Comparison of ENCODE assay signal across 1 cellular context in the genomic region with DNA sequence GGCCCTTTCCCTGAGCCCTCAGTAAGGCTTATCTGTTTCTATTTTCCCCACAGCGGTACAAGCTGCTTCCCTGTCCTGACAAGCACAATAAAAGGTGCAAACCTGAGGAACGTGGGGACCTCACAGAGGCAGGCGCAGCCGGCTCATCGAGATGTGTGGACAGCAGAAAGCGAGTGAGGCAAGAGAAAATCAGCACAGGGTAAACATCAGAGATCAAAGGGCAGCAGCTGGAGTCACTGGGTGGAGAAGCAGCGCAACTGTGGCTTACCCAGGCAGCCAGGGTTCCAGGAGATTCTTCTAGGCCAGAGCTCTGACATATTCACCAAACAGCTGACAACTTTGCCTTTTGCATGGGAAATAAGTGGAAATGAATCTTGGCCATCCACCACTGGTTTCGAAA.
A peak's percentile ranks its signal among the peaks of the same experiment; 100 is the strongest.
TF ChIP-seq lines count a peak whose summit lies in the region.

No MANE protein-coding gene starts in this region.

TF ChIP-seq in HepG2, 621 proteins besides CTCF, POLR2A, EP300 and RAD21 (continued from another document and continues in another):
- TF ChIP-seq ATF1 (CRISPR knock-in tag; IDR thresholded peaks at IDR 0.05) (no peak), FOSL1 (CRISPR knock-in tag; IDR thresholded peaks at IDR 0.05; ENCODE audit: borderline replicate concordance) (no peak), ZNF205 (CRISPR knock-in tag; IDR thresholded peaks at IDR 0.05) (no peak), FOXC1 (CRISPR knock-in tag; IDR thresholded peaks at IDR 0.05; ENCODE audit: borderline replicate concordance) (no peak; the same call in 1 of the 2 replicates), NCOR1 (IDR thresholded peaks at IDR 0.05; ENCODE audit: borderline replicate concordance, low read length) (peak; percentile 66; the same call in 1 of the 2 replicates), GABPB1 (CRISPR knock-in tag; IDR thresholded peaks at IDR 0.05) (no peak), HNRNPL (IDR thresholded peaks at IDR 0.05; ENCODE audit: low read depth, low read length) (no peak), ZNF788 (CRISPR knock-in tag; IDR thresholded peaks at IDR 0.05; ENCODE audit: borderline replicate concordance) (0 out of 2 replicates have a peak, but pooled peaks have one; percentile 79), GATA4 (IDR thresholded peaks at IDR 0.05; ENCODE audit: borderline replicate concordance, low read depth) (no peak), ZNF382 (CRISPR knock-in tag; IDR thresholded peaks at IDR 0.05; ENCODE audit: borderline replicate concordance) (no peak), ZNF567 (CRISPR knock-in tag; IDR thresholded peaks at IDR 0.05; ENCODE audit: borderline replicate concordance) (no peak), CBX1 (IDR thresholded peaks at IDR 0.05; ENCODE audit: low read depth) (no peak), ZNF549 (CRISPR knock-in tag; IDR thresholded peaks at IDR 0.05) (no peak), LCORL (IDR thresholded peaks at IDR 0.05) (no peak), LCORL (CRISPR knock-in tag; IDR thresholded peaks at IDR 0.05) (peak; percentile 50; the same call in 1 of the 2 replicates), ZNF543 (CRISPR knock-in tag; IDR thresholded peaks at IDR 0.05) (no peak), AGO2 (optimal IDR thresholded peaks at IDR 0.05; ENCODE audit: low read depth, low read length) (no peak), RXRB (CRISPR knock-in tag; IDR thresholded peaks at IDR 0.05; ENCODE audit: borderline replicate concordance) (peak; percentile 63), PAF1 (CRISPR knock-in tag; IDR thresholded peaks at IDR 0.05) (no peak), SP2 (CRISPR knock-in tag; IDR thresholded peaks at IDR 0.05) (no peak), CBX5 (CRISPR knock-in tag; IDR thresholded peaks at IDR 0.05; ENCODE audit: borderline replicate concordance) (peak; percentile 53; the same call in 1 of the 2 replicates), TAF15 (IDR thresholded peaks at IDR 0.05; ENCODE audit: low read depth, low read length, poor library complexity, severe bottlenecking) (no peak), ZNF253 (CRISPR knock-in tag; IDR thresholded peaks at IDR 0.05; ENCODE audit: borderline replicate concordance) (peak; percentile 76; the same call in 1 of the 2 replicates), ATRX (CRISPR knock-in tag; IDR thresholded peaks at IDR 0.05; ENCODE audit: borderline replicate concordance) (no peak), ZMYM4 (CRISPR knock-in tag; IDR thresholded peaks at IDR 0.05) (peak; percentile 66), MAZ (IDR thresholded peaks at IDR 0.05; ENCODE audit: borderline replicate concordance, low read depth, low read length) (no peak), MAZ (CRISPR knock-in tag; IDR thresholded peaks at IDR 0.05; ENCODE audit: low read depth) (0 out of 2 replicates have a peak, but pooled peaks have one; percentile 16), RAD51 (IDR thresholded peaks at IDR 0.05; ENCODE audit: borderline replicate concordance) (no peak), ZSCAN22 (CRISPR knock-in tag; IDR thresholded peaks at IDR 0.05) (no peak), MXI1 (IDR thresholded peaks at IDR 0.05; ENCODE audit: borderline replicate concordance, low read depth, low read length) (no peak), MBNL3 (CRISPR knock-in tag; conservative IDR thresholded peaks at IDR 0.05) (no peak), CCDC6 (CRISPR knock-in tag; IDR thresholded peaks at IDR 0.05) (peak; percentile 71; the same call in 1 of the 2 replicates), MAFK (conservative IDR thresholded peaks at IDR 0.05 in 1 of 2, IDR thresholded peaks at IDR 0.05 in 1 of 2; ENCODE audit: low read length in 2 of 2) (no peak), ISX (CRISPR knock-in tag; conservative IDR thresholded peaks at IDR 0.05) (no peak), FOXO1 (CRISPR knock-in tag; IDR thresholded peaks at IDR 0.05) (peak; percentile 90)
- TF ChIP-seq, protein P1, sequence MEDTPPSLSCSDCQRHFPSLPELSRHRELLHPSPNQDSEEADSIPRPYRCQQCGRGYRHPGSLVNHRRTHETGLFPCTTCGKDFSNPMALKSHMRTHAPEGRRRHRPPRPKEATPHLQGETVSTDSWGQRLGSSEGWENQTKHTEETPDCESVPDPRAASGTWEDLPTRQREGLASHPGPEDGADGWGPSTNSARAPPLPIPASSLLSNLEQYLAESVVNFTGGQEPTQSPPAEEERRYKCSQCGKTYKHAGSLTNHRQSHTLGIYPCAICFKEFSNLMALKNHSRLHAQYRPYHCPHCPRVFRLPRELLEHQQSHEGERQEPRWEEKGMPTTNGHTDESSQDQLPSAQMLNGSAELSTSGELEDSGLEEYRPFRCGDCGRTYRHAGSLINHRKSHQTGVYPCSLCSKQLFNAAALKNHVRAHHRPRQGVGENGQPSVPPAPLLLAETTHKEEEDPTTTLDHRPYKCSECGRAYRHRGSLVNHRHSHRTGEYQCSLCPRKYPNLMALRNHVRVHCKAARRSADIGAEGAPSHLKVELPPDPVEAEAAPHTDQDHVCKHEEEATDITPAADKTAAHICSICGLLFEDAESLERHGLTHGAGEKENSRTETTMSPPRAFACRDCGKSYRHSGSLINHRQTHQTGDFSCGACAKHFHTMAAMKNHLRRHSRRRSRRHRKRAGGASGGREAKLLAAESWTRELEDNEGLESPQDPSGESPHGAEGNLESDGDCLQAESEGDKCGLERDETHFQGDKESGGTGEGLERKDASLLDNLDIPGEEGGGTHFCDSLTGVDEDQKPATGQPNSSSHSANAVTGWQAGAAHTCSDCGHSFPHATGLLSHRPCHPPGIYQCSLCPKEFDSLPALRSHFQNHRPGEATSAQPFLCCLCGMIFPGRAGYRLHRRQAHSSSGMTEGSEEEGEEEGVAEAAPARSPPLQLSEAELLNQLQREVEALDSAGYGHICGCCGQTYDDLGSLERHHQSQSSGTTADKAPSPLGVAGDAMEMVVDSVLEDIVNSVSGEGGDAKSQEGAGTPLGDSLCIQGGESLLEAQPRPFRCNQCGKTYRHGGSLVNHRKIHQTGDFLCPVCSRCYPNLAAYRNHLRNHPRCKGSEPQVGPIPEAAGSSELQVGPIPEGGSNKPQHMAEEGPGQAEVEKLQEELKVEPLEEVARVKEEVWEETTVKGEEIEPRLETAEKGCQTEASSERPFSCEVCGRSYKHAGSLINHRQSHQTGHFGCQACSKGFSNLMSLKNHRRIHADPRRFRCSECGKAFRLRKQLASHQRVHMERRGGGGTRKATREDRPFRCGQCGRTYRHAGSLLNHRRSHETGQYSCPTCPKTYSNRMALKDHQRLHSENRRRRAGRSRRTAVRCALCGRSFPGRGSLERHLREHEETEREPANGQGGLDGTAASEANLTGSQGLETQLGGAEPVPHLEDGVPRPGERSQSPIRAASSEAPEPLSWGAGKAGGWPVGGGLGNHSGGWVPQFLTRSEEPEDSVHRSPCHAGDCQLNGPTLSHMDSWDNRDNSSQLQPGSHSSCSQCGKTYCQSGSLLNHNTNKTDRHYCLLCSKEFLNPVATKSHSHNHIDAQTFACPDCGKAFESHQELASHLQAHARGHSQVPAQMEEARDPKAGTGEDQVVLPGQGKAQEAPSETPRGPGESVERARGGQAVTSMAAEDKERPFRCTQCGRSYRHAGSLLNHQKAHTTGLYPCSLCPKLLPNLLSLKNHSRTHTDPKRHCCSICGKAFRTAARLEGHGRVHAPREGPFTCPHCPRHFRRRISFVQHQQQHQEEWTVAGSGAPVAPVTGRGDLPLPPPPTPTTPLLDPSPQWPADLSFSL (CRISPR knock-in tag; IDR thresholded peaks at IDR 0.05), result no peak
- TF ChIP-seq, protein P2, sequence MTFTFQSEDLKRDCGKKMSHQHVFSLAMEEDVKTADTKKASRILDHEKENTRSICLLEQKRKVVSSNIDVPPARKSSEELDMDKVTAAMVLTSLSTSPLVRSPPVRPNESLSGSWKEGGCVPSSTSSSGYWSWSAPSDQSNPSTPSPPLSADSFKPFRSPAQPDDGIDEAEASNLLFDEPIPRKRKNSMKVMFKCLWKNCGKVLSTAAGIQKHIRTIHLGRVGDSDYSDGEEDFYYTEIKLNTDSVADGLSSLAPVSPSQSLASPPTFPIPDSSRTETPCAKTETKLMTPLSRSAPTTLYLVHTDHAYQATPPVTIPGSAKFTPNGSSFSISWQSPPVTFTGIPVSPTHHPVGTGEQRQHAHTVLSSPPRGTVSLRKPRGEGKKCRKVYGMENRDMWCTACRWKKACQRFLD (CRISPR knock-in tag; IDR thresholded peaks at IDR 0.05; ENCODE audit: borderline replicate concordance), result no peak
- TF ChIP-seq, protein P3, sequence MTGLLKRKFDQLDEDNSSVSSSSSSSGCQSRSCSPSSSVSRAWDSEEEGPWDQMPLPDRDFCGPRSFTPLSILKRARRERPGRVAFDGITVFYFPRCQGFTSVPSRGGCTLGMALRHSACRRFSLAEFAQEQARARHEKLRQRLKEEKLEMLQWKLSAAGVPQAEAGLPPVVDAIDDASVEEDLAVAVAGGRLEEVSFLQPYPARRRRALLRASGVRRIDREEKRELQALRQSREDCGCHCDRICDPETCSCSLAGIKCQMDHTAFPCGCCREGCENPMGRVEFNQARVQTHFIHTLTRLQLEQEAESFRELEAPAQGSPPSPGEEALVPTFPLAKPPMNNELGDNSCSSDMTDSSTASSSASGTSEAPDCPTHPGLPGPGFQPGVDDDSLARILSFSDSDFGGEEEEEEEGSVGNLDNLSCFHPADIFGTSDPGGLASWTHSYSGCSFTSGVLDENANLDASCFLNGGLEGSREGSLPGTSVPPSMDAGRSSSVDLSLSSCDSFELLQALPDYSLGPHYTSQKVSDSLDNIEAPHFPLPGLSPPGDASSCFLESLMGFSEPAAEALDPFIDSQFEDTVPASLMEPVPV (CRISPR knock-in tag; IDR thresholded peaks at IDR 0.05), result no peak
- TF ChIP-seq, protein P4, sequence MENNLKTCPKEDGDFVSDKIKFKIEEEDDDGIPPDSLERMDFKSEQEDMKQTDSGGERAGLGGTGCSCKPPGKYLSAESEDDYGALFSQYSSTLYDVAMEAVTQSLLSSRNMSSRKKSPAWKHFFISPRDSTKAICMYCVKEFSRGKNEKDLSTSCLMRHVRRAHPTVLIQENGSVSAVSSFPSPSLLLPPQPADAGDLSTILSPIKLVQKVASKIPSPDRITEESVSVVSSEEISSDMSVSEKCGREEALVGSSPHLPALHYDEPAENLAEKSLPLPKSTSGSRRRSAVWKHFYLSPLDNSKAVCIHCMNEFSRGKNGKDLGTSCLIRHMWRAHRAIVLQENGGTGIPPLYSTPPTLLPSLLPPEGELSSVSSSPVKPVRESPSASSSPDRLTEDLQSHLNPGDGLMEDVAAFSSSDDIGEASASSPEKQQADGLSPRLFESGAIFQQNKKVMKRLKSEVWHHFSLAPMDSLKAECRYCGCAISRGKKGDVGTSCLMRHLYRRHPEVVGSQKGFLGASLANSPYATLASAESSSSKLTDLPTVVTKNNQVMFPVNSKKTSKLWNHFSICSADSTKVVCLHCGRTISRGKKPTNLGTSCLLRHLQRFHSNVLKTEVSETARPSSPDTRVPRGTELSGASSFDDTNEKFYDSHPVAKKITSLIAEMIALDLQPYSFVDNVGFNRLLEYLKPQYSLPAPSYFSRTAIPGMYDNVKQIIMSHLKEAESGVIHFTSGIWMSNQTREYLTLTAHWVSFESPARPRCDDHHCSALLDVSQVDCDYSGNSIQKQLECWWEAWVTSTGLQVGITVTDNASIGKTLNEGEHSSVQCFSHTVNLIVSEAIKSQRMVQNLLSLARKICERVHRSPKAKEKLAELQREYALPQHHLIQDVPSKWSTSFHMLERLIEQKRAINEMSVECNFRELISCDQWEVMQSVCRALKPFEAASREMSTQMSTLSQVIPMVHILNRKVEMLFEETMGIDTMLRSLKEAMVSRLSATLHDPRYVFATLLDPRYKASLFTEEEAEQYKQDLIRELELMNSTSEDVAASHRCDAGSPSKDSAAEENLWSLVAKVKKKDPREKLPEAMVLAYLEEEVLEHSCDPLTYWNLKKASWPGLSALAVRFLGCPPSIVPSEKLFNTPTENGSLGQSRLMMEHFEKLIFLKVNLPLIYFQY (CRISPR knock-in tag; IDR thresholded peaks at IDR 0.05; ENCODE audit: borderline replicate concordance), result no peak
- TF ChIP-seq, protein P5, sequence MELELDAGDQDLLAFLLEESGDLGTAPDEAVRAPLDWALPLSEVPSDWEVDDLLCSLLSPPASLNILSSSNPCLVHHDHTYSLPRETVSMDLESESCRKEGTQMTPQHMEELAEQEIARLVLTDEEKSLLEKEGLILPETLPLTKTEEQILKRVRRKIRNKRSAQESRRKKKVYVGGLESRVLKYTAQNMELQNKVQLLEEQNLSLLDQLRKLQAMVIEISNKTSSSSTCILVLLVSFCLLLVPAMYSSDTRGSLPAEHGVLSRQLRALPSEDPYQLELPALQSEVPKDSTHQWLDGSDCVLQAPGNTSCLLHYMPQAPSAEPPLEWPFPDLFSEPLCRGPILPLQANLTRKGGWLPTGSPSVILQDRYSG (CRISPR knock-in tag; IDR thresholded peaks at IDR 0.05), result no peak
- TF ChIP-seq, protein P6, sequence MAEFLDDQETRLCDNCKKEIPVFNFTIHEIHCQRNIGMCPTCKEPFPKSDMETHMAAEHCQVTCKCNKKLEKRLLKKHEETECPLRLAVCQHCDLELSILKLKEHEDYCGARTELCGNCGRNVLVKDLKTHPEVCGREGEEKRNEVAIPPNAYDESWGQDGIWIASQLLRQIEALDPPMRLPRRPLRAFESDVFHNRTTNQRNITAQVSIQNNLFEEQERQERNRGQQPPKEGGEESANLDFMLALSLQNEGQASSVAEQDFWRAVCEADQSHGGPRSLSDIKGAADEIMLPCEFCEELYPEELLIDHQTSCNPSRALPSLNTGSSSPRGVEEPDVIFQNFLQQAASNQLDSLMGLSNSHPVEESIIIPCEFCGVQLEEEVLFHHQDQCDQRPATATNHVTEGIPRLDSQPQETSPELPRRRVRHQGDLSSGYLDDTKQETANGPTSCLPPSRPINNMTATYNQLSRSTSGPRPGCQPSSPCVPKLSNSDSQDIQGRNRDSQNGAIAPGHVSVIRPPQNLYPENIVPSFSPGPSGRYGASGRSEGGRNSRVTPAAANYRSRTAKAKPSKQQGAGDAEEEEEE (CRISPR knock-in tag; IDR thresholded peaks at IDR 0.05; ENCODE audit: borderline replicate concordance), result no peak
- TF ChIP-seq, protein P7, sequence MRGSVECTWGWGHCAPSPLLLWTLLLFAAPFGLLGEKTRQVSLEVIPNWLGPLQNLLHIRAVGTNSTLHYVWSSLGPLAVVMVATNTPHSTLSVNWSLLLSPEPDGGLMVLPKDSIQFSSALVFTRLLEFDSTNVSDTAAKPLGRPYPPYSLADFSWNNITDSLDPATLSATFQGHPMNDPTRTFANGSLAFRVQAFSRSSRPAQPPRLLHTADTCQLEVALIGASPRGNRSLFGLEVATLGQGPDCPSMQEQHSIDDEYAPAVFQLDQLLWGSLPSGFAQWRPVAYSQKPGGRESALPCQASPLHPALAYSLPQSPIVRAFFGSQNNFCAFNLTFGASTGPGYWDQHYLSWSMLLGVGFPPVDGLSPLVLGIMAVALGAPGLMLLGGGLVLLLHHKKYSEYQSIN (CRISPR knock-in tag; IDR thresholded peaks at IDR 0.05; ENCODE audit: borderline replicate concordance), result no peak
- TF ChIP-seq, protein P8, sequence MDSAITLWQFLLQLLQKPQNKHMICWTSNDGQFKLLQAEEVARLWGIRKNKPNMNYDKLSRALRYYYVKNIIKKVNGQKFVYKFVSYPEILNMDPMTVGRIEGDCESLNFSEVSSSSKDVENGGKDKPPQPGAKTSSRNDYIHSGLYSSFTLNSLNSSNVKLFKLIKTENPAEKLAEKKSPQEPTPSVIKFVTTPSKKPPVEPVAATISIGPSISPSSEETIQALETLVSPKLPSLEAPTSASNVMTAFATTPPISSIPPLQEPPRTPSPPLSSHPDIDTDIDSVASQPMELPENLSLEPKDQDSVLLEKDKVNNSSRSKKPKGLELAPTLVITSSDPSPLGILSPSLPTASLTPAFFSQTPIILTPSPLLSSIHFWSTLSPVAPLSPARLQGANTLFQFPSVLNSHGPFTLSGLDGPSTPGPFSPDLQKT (CRISPR knock-in tag; IDR thresholded peaks at IDR 0.05; ENCODE audit: borderline replicate concordance), result no peak
